8 cellular contexts compared by ENCODE assay signal in genomic region chr5:154757647-154758406, GRCh38. TPM values are rescaled to one million over a fixed set of nuclear protein-coding genes. Genes with fewer than 3 reads are reported as not detected.
DNase-seq lines count a peak whose midpoint lies in the region; ATAC-seq and TF ChIP-seq lines count a peak whose summit lies in the region.

No MANE protein-coding gene starts in this region.

- POLR2A ChIA-PET in AG04450 (lab: Yijun Ruan, JAX), result no interaction called here

- ATAC-seq in HG03135 (IDR thresholded peaks at IDR 0.05; ENCODE audit: unreplicated experiment), result no peak

- H3K27me3 ChIP-seq in AG04450 (ENCODE audit: control insufficient read depth, insufficient read depth, low read length) (no peaks in the 10 kb centered on the region), neutrophil (no peaks in the 10 kb centered on the region)

- peak overlapping the region; percentile 72 for H3K27ac Mint-ChIP-seq in endothelial cell (ENCODE audit: unreplicated experiment)

- peaks cover 14% of the 10 kb centered on the region for H3K27me3 Mint-ChIP-seq in endothelial cell (ENCODE audit: unreplicated experiment)

- DNase-seq in AG04450 (ENCODE audit: low read depth, low spot score), result no peak
- DNase-seq in activated CD4-positive, alpha-beta T cell treated with anti-CD3 and anti-CD28 coated beads for 1 hour, result peak; percentile 39
- DNase-seq in endothelial cell (ENCODE audit: low spot score), result no peak
- DNase-seq in superior temporal gyrus (ENCODE audit: extremely low spot score), result no peak
- no peak for DNase-seq in T1000 (lab: John Stamatoyannopoulos, UW)

- H3K36me3 ChIP-seq in KOPT-K1 (ENCODE audit: insufficient read depth, low read length) (peaks cover 34% of the 10 kb centered on the region), neutrophil (no peaks in the 10 kb centered on the region)

- H3K27ac ChIP-seq in AG04450 (ENCODE audit: low read depth, low read length) (no peak overlapping the region), KOPT-K1 (ENCODE audit: low read depth, low read length, poor library complexity, severe bottlenecking) (peak overlapping the region; percentile 93), neutrophil (peak overlapping the region; percentile 85)

- TF ChIP-seq CTCF in AG04450 (IDR thresholded peaks at IDR 0.05; ENCODE audit: low read depth, low read length), result no peak
- TF ChIP-seq CTCF in endothelial cell (IDR thresholded peaks at IDR 0.05; ENCODE audit: unreplicated experiment), result no peak
- no peak for TF ChIP-seq CTCF in neutrophil (IDR thresholded peaks at IDR 0.05)

- CTCF ChIA-PET in AG04450 (lab: Charles Lee), result no interaction called here

- peak overlapping the region; percentile 97 for H3K4me3 Mint-ChIP-seq in endothelial cell (ENCODE audit: unreplicated experiment)

- H3K4me3 ChIP-seq in AG04450 (ENCODE audit: low read depth, low read length), result peak overlapping the region; percentile 88
- peak overlapping the region; percentile 95 to 100 for H3K4me3 ChIP-seq in neutrophil (ENCODE audit: low read depth in 1 of 2, low read length in 1 of 2)

- peaks cover 46 to 51% of the 10 kb centered on the region in 2 experiments for H3K4me1 ChIP-seq in neutrophil (ENCODE audit: control insufficient read depth in 1 of 2, insufficient read depth in 1 of 2, low read depth in 1 of 2, low read length in 1 of 2)

- H3K9me3 Mint-ChIP-seq in endothelial cell (ENCODE audit: unreplicated experiment), result no peaks in the 10 kb centered on the region

- H3K9me3 ChIP-seq in AG04450 (ENCODE audit: control insufficient read depth, insufficient read depth, low read length) (no peaks in the 10 kb centered on the region), KOPT-K1 (ENCODE audit: insufficient read depth, low read length, poor library complexity, severe bottlenecking) (no peaks in the 10 kb centered on the region), neutrophil (no peaks in the 10 kb centered on the region)

- H3K4me1 Mint-ChIP-seq in endothelial cell (ENCODE audit: unreplicated experiment), result peaks cover 35% of the 10 kb centered on the region

- peaks cover 4% of the 10 kb centered on the region for H3K36me3 Mint-ChIP-seq in endothelial cell (ENCODE audit: low read depth, unreplicated experiment)

RNA-seq across cellular contexts. Expression of gene LARP1, which starts 2.6 kb away (rescaled TPM):
- polyA plus RNA-seq in AG04450 (2011; rRNA removed), result 54.9 and 64.9 TPM in 2 replicates
- polyA minus RNA-seq in AG04450 (2011; rRNA and poly(A)+ RNA removed), result 93.4 and 94.0 TPM in 2 replicates
- total RNA-seq in endothelial cell (ENCODE audit: unreplicated experiment), result 198 TPM
